In genomic region chr10:23326541-23327307, GRCh38 we compare ENCODE assay signal across 28 cellular contexts. TPM values are rescaled to one million over a fixed set of nuclear protein-coding genes. Genes with fewer than 3 reads are reported as not detected.
"Had no signal": no experiment of that assay in that cellular context is flagged by ENCODE, and none has a peak within 500 bp of the region (broad histone marks: within the 10 kb centered on the region; RNA-seq: fewer than 3 reads in every experiment).

No MANE protein-coding gene starts in this region.

- H3K4me1 ChIP-seq: gastrocnemius medialis, parathyroid adenoma, suprapubic skin, transverse colon had no signal

- H3K9me3 Mint-ChIP-seq: activated naive CD4-positive, alpha-beta T cell treated with anti-CD3 and anti-CD28 coated beads for 36 hours; stimulated activated effector memory CD8-positive, alpha-beta T cell treated with anti-CD3 and anti-CD28 coated beads, Interleukin-12 subunit alpha, Interleukin-12 subunit beta, amount 100 ng/mL, for 72 hours; WTC11 had no signal

- H3K27ac ChIP-seq: gastrocnemius medialis, parathyroid adenoma, skin epidermis, suprapubic skin, transverse colon had no signal

- DNase-seq: activated CD4-positive, alpha-beta T cell treated with anti-CD3 and anti-CD28 coated beads, Interleukin-2, amount 50 U/mL, for 48 hours; activated CD8-positive, alpha-beta memory T cell treated with anti-CD3 and anti-CD28 coated beads, Interleukin-2, amount 50 U/mL, for 48 hours; activated effector memory CD4-positive, alpha-beta T cell treated with Interleukin-2 at 50 U/mL for 16 hours; activated naive CD4-positive, alpha-beta T cell treated with anti-CD3 and anti-CD28 coated beads for 36 hours; activated naive CD8-positive, alpha-beta T cell treated with anti-CD3 and anti-CD28 coated beads, Interleukin-2, amount 10 ng/mL, durations not matched to agents 7 days and 5 days; activated T-cell treated with anti-CD3 and anti-CD28 coated beads, Interleukin-2, amount 50 U/mL, for 48 hours; amygdala; effector CD8-positive, alpha-beta T cell; erythroblast; gastrocnemius medialis; hippocampal formation; nephron progenitor cell; right cardiac atrium; stimulated activated CD4-positive, alpha-beta T cell treated with anti-CD3 and anti-CD28 coated beads, Interleukin-2, amount 100 ng/mL, for 24 hours; stimulated activated naive CD8-positive, alpha-beta T cell treated with anti-CD3 and anti-CD28 coated beads, Interleukin-15, amount 100 ng/mL, for 72 hours; T1000; transverse colon had no signal

- H3K4me3 ChIP-seq: gastrocnemius medialis, skin epidermis, suprapubic skin, transverse colon had no signal

- ATAC-seq: gastrocnemius medialis; right cardiac atrium; stimulated activated effector memory CD8-positive, alpha-beta T cell treated with anti-CD3 and anti-CD28 coated beads, Interleukin-12 subunit alpha, Interleukin-12 subunit beta, amount 100 ng/mL, for 72 hours; stimulated activated naive CD8-positive, alpha-beta T cell treated with anti-CD3 and anti-CD28 coated beads, Interleukin-15, amount 100 ng/mL, for 72 hours; WTC11 had no signal

- H3K9me3 ChIP-seq: gastrocnemius medialis had no signal

- H3K9ac ChIP-seq: parathyroid adenoma had no signal

- H3K36me3 Mint-ChIP-seq: WTC11 had no signal

- H3K36me3 ChIP-seq: gastrocnemius medialis, suprapubic skin, transverse colon had no signal

- FAIRE-seq: urothelium cell line had no signal

- H3K27me3 ChIP-seq: gastrocnemius medialis, suprapubic skin had no signal

- H3K27ac Mint-ChIP-seq: activated naive CD4-positive, alpha-beta T cell treated with anti-CD3 and anti-CD28 coated beads for 36 hours; activated naive CD8-positive, alpha-beta T cell treated with anti-CD3 and anti-CD28 coated beads, Interleukin-2, amount 10 ng/mL, durations not matched to agents 7 days and 5 days; dendritic cell treated with granulocyte-macrophage colony-stimulating factor and Interleukin-4, amounts not matched to agents 40 ng/mL and 50 ng/mL, for 4 days; memory B cell; nephron progenitor cell; stimulated activated effector memory CD8-positive, alpha-beta T cell treated with anti-CD3 and anti-CD28 coated beads, Interleukin-12 subunit alpha, Interleukin-12 subunit beta, amount 100 ng/mL, for 72 hours; stimulated activated naive CD8-positive, alpha-beta T cell treated with anti-CD3 and anti-CD28 coated beads, Interleukin-15, amount 100 ng/mL, for 72 hours; T-helper 1 cell treated with Interleukin-12 subunit alpha and Interleukin-12 subunit beta and Interleukin-4 antibody, amounts not matched to agents 30 μg/mL and 1 μg/mL, for 36 hours; WTC11 had no signal

- H3K27me3 Mint-ChIP-seq: stimulated activated naive CD8-positive, alpha-beta T cell treated with anti-CD3 and anti-CD28 coated beads, Interleukin-15, amount 100 ng/mL, for 72 hours had no signal

- H3K4me1 Mint-ChIP-seq: nephron progenitor cell; stimulated activated effector memory CD8-positive, alpha-beta T cell treated with anti-CD3 and anti-CD28 coated beads, Interleukin-12 subunit alpha, Interleukin-12 subunit beta, amount 100 ng/mL, for 72 hours; WTC11 had no signal

- H3K4me3 Mint-ChIP-seq: activated naive CD4-positive, alpha-beta T cell treated with anti-CD3 and anti-CD28 coated beads for 36 hours; activated naive CD8-positive, alpha-beta T cell treated with anti-CD3 and anti-CD28 coated beads, Interleukin-2, amount 10 ng/mL, durations not matched to agents 7 days and 5 days; dendritic cell treated with granulocyte-macrophage colony-stimulating factor and Interleukin-4, amounts not matched to agents 40 ng/mL and 50 ng/mL, for 4 days; memory B cell; nephron progenitor cell; stimulated activated effector memory CD8-positive, alpha-beta T cell treated with anti-CD3 and anti-CD28 coated beads, Interleukin-12 subunit alpha, Interleukin-12 subunit beta, amount 100 ng/mL, for 72 hours; stimulated activated naive CD8-positive, alpha-beta T cell treated with anti-CD3 and anti-CD28 coated beads, Interleukin-15, amount 100 ng/mL, for 72 hours; T-helper 1 cell treated with Interleukin-12 subunit alpha and Interleukin-12 subunit beta and Interleukin-4 antibody, amounts not matched to agents 30 μg/mL and 1 μg/mL, for 36 hours; WTC11 had no signal

RNA-seq across cellular contexts. Expression of gene C10orf67, which starts 17.9 kb away (rescaled TPM):
- total RNA-seq: myocyte, pulmonary artery endothelial cell, transverse colon, WTC11 had no signal
